In the genomic region with DNA sequence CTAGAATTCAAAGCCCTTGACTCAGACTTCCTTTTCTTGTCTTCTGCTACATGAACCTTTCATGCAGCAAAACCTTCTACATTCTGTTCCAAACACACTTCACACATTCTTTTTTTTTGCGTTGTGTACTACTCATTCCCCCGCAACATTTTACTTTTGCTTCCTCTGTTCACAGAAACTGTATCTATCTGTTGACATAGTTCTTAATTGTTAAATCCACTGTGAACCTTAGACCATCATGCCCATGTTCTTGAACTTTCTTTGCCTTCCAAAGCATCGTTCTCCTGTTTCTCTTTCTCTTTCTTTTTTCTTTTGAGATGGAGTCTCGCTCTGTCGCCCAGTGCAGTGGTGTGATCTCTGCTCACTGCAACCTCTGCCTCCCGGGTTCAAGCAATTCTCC, we compare ENCODE assay signal across 17 cellular contexts. TPM values are rescaled to one million over a fixed set of nuclear protein-coding genes. Genes with fewer than 3 reads are reported as not detected.
DNase-seq lines count a peak whose midpoint lies in the region; ATAC-seq lines count a peak whose summit lies in the region.
"Had no signal": no experiment of that assay in that cellular context is flagged by ENCODE, and none has a peak within 500 bp of the region (broad histone marks: within the 10 kb centered on the region; RNA-seq: fewer than 3 reads in every experiment).

No MANE protein-coding gene starts in this region.

- no peaks in the 10 kb centered on the region for H3K9me3 ChIP-seq in CD8-positive, alpha-beta memory T cell (ENCODE audit: low read length)
- H3K9me3 ChIP-seq: MG63 had no signal

- no peak overlapping the region for H3K27ac ChIP-seq in CD8-positive, alpha-beta memory T cell (ENCODE audit: low read depth, low read length)
- H3K27ac ChIP-seq: C4-2B had no signal

- H3K36me3 ChIP-seq in CD8-positive, alpha-beta memory T cell (ENCODE audit: insufficient read depth, low read length), result no peaks in the 10 kb centered on the region

- peaks cover 60 to 78% (median 66%) of the 10 kb centered on the region in 3 donors for H3K4me1 Mint-ChIP-seq in CD8-positive, alpha-beta memory T cell
- peaks cover 54% of the 10 kb centered on the region for H3K4me1 Mint-ChIP-seq in activated CD4-positive, alpha-beta memory T cell treated with anti-CD3 and anti-CD28 coated beads for 36 hours (ENCODE audit: low read depth)

- intact Hi-C loops in activated CD4-positive, alpha-beta memory T cell treated with anti-CD3 and anti-CD28 coated beads for 36 hours (cut with micrococcal nuclease), result loop anchor here (2.0 kb wide), 1 partner anchor 16 kb away; no protein-coding TSS in a partner anchor
- intact Hi-C loops in left colon (cut with DNase I, micrococcal nuclease), result no loop called here

- peak; percentile 32 for ATAC-seq in GM18868 (IDR thresholded peaks at IDR 0.05; ENCODE audit: unreplicated experiment)
- peak; percentile 27 for ATAC-seq in left colon
- ATAC-seq: HepG2 had no signal

- POLR2A ChIA-PET in CD8-positive, alpha-beta memory T cell (lab: Charles Lee), result interaction anchor here (1.0 kb wide), 1 partner anchor 8 kb away, joined by 3 read pairs; no protein-coding TSS in a partner anchor
- POLR2A ChIA-PET in activated CD4-positive, alpha-beta memory T cell treated with anti-CD3 and anti-CD28 coated beads for 36 hours (lab: Charles Lee), result interaction anchor here (1.2 kb wide), 1 partner anchor 20 kb away, joined by 3 read pairs; no protein-coding TSS in a partner anchor

- H3K27me3 ChIP-seq in CD8-positive, alpha-beta memory T cell (ENCODE audit: insufficient read depth, low read length, poor library complexity, severe bottlenecking), result no peaks in the 10 kb centered on the region
- H3K27me3 ChIP-seq: dorsolateral prefrontal cortex, MG63 had no signal

- H3K27me3 Mint-ChIP-seq in CD8-positive, alpha-beta memory T cell, result no peaks in the 10 kb centered on the region
- H3K27me3 Mint-ChIP-seq in activated CD4-positive, alpha-beta memory T cell treated with anti-CD3 and anti-CD28 coated beads for 36 hours, result no peaks in the 10 kb centered on the region
- H3K27me3 Mint-ChIP-seq: progenitor cell of endocrine pancreas had no signal

- peak overlapping the region; percentile 41 to 87 (median 83) for H3K27ac Mint-ChIP-seq in CD8-positive, alpha-beta memory T cell
- H3K27ac Mint-ChIP-seq in activated CD4-positive, alpha-beta memory T cell treated with anti-CD3 and anti-CD28 coated beads for 36 hours, result peak overlapping the region; percentile 69
- H3K27ac Mint-ChIP-seq: progenitor cell of endocrine pancreas had no signal

- peaks cover 0 to 18% (median 6%) of the 10 kb centered on the region in 3 donors for H3K36me3 Mint-ChIP-seq in CD8-positive, alpha-beta memory T cell
- peaks cover 10% of the 10 kb centered on the region for H3K36me3 Mint-ChIP-seq in activated CD4-positive, alpha-beta memory T cell treated with anti-CD3 and anti-CD28 coated beads for 36 hours

- H3K4me1 ChIP-seq in CD8-positive, alpha-beta memory T cell (ENCODE audit: insufficient read depth, low read length), result peaks cover 58% of the 10 kb centered on the region

- no peaks in the 10 kb centered on the region for H3K9me3 Mint-ChIP-seq in CD8-positive, alpha-beta memory T cell
- no peaks in the 10 kb centered on the region for H3K9me3 Mint-ChIP-seq in activated CD4-positive, alpha-beta memory T cell treated with anti-CD3 and anti-CD28 coated beads for 36 hours

- no peak for DNase-seq in CD8-positive, alpha-beta memory T cell
- no peak for DNase-seq in activated CD4-positive, alpha-beta memory T cell treated with anti-CD3 and anti-CD28 coated beads for 36 hours
- DNase-seq in left colon (no peak), retina (no peak), AG08395 (ENCODE audit: low spot score) (no peak), NCI-H1694 treated with DMSO at 0.1 percent for 48 hours (lab: John Stamatoyannopoulos, UW) (no peak)
- DNase-seq: activated CD4-positive, CD25-positive, alpha-beta regulatory T cell; activated effector memory CD4-positive, alpha-beta T cell treated with Interleukin-2 at 50 U/mL for 16 hours; dorsolateral prefrontal cortex; hippocampal formation; MG63; NCI-H774; SW 1271 had no signal

- H3K4me3 Mint-ChIP-seq in CD8-positive, alpha-beta memory T cell, result peak overlapping the region; percentile 22 to 69 (median 62)
- peak overlapping the region; percentile 28 for H3K4me3 Mint-ChIP-seq in activated CD4-positive, alpha-beta memory T cell treated with anti-CD3 and anti-CD28 coated beads for 36 hours

- CTCF ChIA-PET in CD8-positive, alpha-beta memory T cell (lab: Charles Lee), result interaction anchor here (4.0 kb wide), 1 partner anchor 10 kb away, joined by 18 read pairs; no protein-coding TSS in a partner anchor
- CTCF ChIA-PET in activated CD4-positive, alpha-beta memory T cell treated with anti-CD3 and anti-CD28 coated beads for 36 hours (lab: Charles Lee), result interaction anchor here (1.0 to 3.5 kb wide), 5 partner anchors 8 to 131 kb away, joined by 3 to 22 read pairs (median 6); a partner anchor contains a TSS

- H3K4me3 ChIP-seq in CD8-positive, alpha-beta memory T cell (ENCODE audit: low read length), result no peak overlapping the region
- H3K4me3 ChIP-seq: dorsolateral prefrontal cortex, MG63 had no signal

RNA-seq across cellular contexts. Expression of a gene that starts 14.2 kb away (rescaled TPM):
- 10 to 100 TPM; 62.6 to 74.5 TPM for total RNA-seq in CD8-positive, alpha-beta memory T cell
- polyA plus RNA-seq in CD8-positive, alpha-beta memory T cell, result 114 TPM
- 10 to 100 TPM; 69.8 to 73.5 TPM for total RNA-seq in activated CD4-positive, alpha-beta memory T cell treated with anti-CD3 and anti-CD28 coated beads for 36 hours
- 10 to 100 TPM; 39.4 to 51.2 TPM for total RNA-seq in left colon
